ENCODE assay signal across 8 cellular contexts in genomic region chr12:8996682-8997405, GRCh38. TPM values are rescaled to one million over a fixed set of nuclear protein-coding genes. Genes with fewer than 3 reads are reported as not detected.
DNase-seq lines count a peak whose midpoint lies in the region; ATAC-seq, FAIRE-seq and TF ChIP-seq lines count a peak whose summit lies in the region.

No MANE protein-coding gene starts in this region.

- TF ChIP-seq POLR2A in GM12891 (IDR thresholded peaks at IDR 0.05; ENCODE audit: low read depth, low read length), result no peak

- H3K27me3 ChIP-seq in astrocyte (ENCODE audit: insufficient read depth, low read length), result no peaks in the 10 kb centered on the region

- H2AFZ ChIP-seq in astrocyte (ENCODE audit: low read depth, low read length), result no peak overlapping the region

- no peak overlapping the region for H3K27ac Mint-ChIP-seq in astrocyte (ENCODE audit: unreplicated experiment)

- H3K9me3 ChIP-seq in astrocyte (ENCODE audit: insufficient read depth, low read depth, low read length), result no peaks in the 10 kb centered on the region

- no peaks in the 10 kb centered on the region for H3K4me1 ChIP-seq in astrocyte (ENCODE audit: insufficient read depth, low read length)

- no peaks in the 10 kb centered on the region for H3K27me3 Mint-ChIP-seq in astrocyte (ENCODE audit: low read depth, unreplicated experiment)

- no peaks in the 10 kb centered on the region for H3K36me3 ChIP-seq in astrocyte (ENCODE audit: insufficient read depth, low read length)

- H3K4me3 Mint-ChIP-seq in astrocyte (ENCODE audit: unreplicated experiment), result no peak overlapping the region

- FAIRE-seq in GM12891 (lab: Jason Lieb, UNC) (peak; percentile 98), astrocyte (lab: Jason Lieb, UNC) (no peak)

- no peaks in the 10 kb centered on the region for H3K9me3 Mint-ChIP-seq in astrocyte (ENCODE audit: unreplicated experiment)

- H3K4me3 ChIP-seq in astrocyte (ENCODE audit: insufficient read depth, low read depth, low read length), result no peak overlapping the region

- H3K79me2 ChIP-seq in astrocyte (ENCODE audit: insufficient read depth, low read length), result no peaks in the 10 kb centered on the region

- peaks cover 4% of the 10 kb centered on the region for H3K4me1 Mint-ChIP-seq in astrocyte (ENCODE audit: low read depth, unreplicated experiment)

- H3K4me2 ChIP-seq in astrocyte (ENCODE audit: low read length), result no peak overlapping the region

- H3K36me3 Mint-ChIP-seq in astrocyte (ENCODE audit: low read depth, unreplicated experiment), result no peaks in the 10 kb centered on the region

- no peaks in the 10 kb centered on the region for H4K20me1 ChIP-seq in astrocyte (ENCODE audit: insufficient read depth, low read length)

- DNase-seq in GM12891 (ENCODE audit: insufficient read length, low spot score) (peak; percentile 16), astrocyte (ENCODE audit: low read depth) (peak; percentile 36), HPDE6-E6E7 (ENCODE audit: extremely low spot score) (no peak), T-helper 9 cell (no peak)
- no peak for DNase-seq in stimulated activated naive CD8-positive, alpha-beta T cell treated with anti-CD3 and anti-CD28 coated beads, Interleukin-15, Interleukin-2, amounts not matched to agents 100 U/mL and 50 U/mL, for 24 hours
- DNase-seq in NK-92 treated with Interleukin-12 subunit alpha and Interleukin-12 subunit beta, amount 100 ng/mL, for 24 hours (lab: John Stamatoyannopoulos, UW), result no peak

- no peak overlapping the region for H3K9ac ChIP-seq in astrocyte (ENCODE audit: low read length)

- TF ChIP-seq CTCF in astrocyte (IDR thresholded peaks at IDR 0.05; ENCODE audit: insufficient read depth, low read depth, low read length), result no peak

- ATAC-seq in GM21381 (IDR thresholded peaks at IDR 0.05; ENCODE audit: unreplicated experiment) (peak; percentile 96), HG03520 (IDR thresholded peaks at IDR 0.05; ENCODE audit: unreplicated experiment) (peak; percentile 95)
- peak; percentile 93 for ATAC-seq in stimulated activated naive CD8-positive, alpha-beta T cell treated with anti-CD3 and anti-CD28 coated beads, Interleukin-15, Interleukin-2, amounts not matched to agents 100 U/mL and 50 U/mL, for 24 hours

- no peak overlapping the region for H3K27ac ChIP-seq in astrocyte (ENCODE audit: low read depth, low read length)

TF ChIP-seq in GM12891, 5 proteins besides CTCF, POLR2A, EP300 and RAD21:
- TF ChIP-seq POU2F2 (IDR thresholded peaks at IDR 0.05; ENCODE audit: low read depth, low read length) (no peak), PAX5 (IDR thresholded peaks at IDR 0.05; ENCODE audit: insufficient read depth, low read length, severe bottlenecking) (no peak), SPI1 (IDR thresholded peaks at IDR 0.05; ENCODE audit: low read depth, low read length) (peak; percentile 99), POLR2AphosphoS5 (IDR thresholded peaks at IDR 0.05; ENCODE audit: low read depth, low read length) (peak; percentile 26; the same call in 1 of the 2 replicates), TAF1 (IDR thresholded peaks at IDR 0.05; ENCODE audit: low read depth, low read length) (no peak)
TF ChIP-seq in GM12891: peak in this region for 2.

RNA-seq across cellular contexts. Expression of gene KLRG1, which starts 7.5 kb away (rescaled TPM):
- polyA plus RNA-seq in GM12891 (2012; ENCODE audit: low read depth, missing spikeins), result 1.5 TPM
- 1.6 and 2.2 TPM in 2 replicates for total RNA-seq in astrocyte

RNA-seq across cellular contexts. Expression of gene M6PR, which starts 47.4 kb away (rescaled TPM):
- polyA plus RNA-seq in GM12891 (2012; ENCODE audit: low read depth, missing spikeins), result 103 TPM
- total RNA-seq in astrocyte, result 159 and 166 TPM in 2 replicates

Comparison
In these comparisons a context has a peak if more than half of its experiments do, and no peak if none do; other contexts are left out.
1. DNase-seq: peak in GM12891 (single experiment) and astrocyte (single experiment); none in stimulated activated naive CD8-positive, alpha-beta T cell treated with anti-CD3 and anti-CD28 coated beads, Interleukin-15, Interleukin-2, amounts not matched to agents 100 U/mL and 50 U/mL, for 24 hours (single experiment), NK-92 treated with Interleukin-12 subunit alpha and Interleukin-12 subunit beta, amount 100 ng/mL, for 24 hours (single experiment), HPDE6-E6E7 (single experiment) and T-helper 9 cell (single experiment).
2. Peak in every context shown above with its lines, with median percentiles within 50 percentile points of each other: ATAC-seq.